9 cellular contexts compared by ENCODE assay signal in the genomic region with DNA sequence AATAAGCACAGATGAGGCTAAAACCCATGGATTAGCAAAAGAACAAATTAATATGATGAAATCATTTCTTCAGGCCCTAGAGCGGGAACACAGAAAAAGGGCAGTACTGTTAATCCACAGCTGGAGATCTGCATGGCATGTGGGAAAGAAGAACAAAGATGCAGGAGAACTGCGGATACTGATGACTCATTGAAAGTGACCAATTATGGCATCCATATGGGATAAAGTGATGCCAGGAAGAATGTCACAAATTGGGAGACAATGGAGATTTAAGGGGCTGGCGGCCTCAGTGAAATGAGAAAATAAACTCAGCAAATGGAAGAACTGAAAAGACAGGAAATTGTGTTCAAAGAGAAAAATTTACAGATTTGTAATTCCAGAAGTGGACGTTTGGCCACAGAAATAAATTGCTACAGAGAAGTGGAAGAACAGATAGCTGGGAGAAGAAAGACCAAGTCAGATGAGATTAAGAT. TPM values are rescaled to one million over a fixed set of nuclear protein-coding genes. Genes with fewer than 3 reads are reported as not detected.
A peak's percentile ranks its signal among the peaks of the same experiment; 100 is the strongest.
DNase-seq lines count a peak whose midpoint lies in the region; ATAC-seq lines count a peak whose summit lies in the region.
"Had no signal": no experiment of that assay in that cellular context is flagged by ENCODE, and none has a peak within 500 bp of the region (broad histone marks: within the 10 kb centered on the region; RNA-seq: fewer than 3 reads in every experiment).

No MANE protein-coding gene starts in this region.

- peaks cover 16% of the 10 kb centered on the region for H3K4me1 ChIP-seq in CD4-positive, CD25-positive, alpha-beta regulatory T cell (ENCODE audit: control insufficient read depth, insufficient read depth, low read length, poor library complexity, severe bottlenecking)

- no peaks in the 10 kb centered on the region for H3K27me3 ChIP-seq in CD4-positive, CD25-positive, alpha-beta regulatory T cell (ENCODE audit: control insufficient read depth, insufficient read depth, low read length)

- peak overlapping the region; percentile 30 to 48 (median 47) for H3K27ac Mint-ChIP-seq in CD4-positive, CD25-positive, alpha-beta regulatory T cell

- peaks cover 0 to 1% (median 0%) of the 10 kb centered on the region in 7 donors for H3K9me3 Mint-ChIP-seq in CD4-positive, CD25-positive, alpha-beta regulatory T cell

- peaks cover under 1% of the 10 kb centered on the region for H3K27me3 Mint-ChIP-seq in CD4-positive, CD25-positive, alpha-beta regulatory T cell

- H3K4me3 Mint-ChIP-seq in CD4-positive, CD25-positive, alpha-beta regulatory T cell, result no peak overlapping the region

- H3K27ac ChIP-seq in CD4-positive, CD25-positive, alpha-beta regulatory T cell (ENCODE audit: insufficient read depth, low read length, poor library complexity, severe bottlenecking), result no peak overlapping the region
- H3K27ac ChIP-seq in cingulate gyrus (ENCODE audit: low read depth, low read length), result peak overlapping the region; percentile 87

- peaks cover 46 to 59% (median 53%) of the 10 kb centered on the region in 4 donors for H3K4me1 Mint-ChIP-seq in CD4-positive, CD25-positive, alpha-beta regulatory T cell

- no peak overlapping the region for H3K4me3 ChIP-seq in CD4-positive, CD25-positive, alpha-beta regulatory T cell (ENCODE audit: low read depth, low read length)

- H3K9me3 ChIP-seq in CD4-positive, CD25-positive, alpha-beta regulatory T cell (ENCODE audit: control insufficient read depth in 2 of 2, low read length in 2 of 2), result no peaks in the 10 kb centered on the region

- ATAC-seq in CD4-positive, CD25-positive, alpha-beta regulatory T cell (ENCODE audit: low read depth in 2 of 2), result no peak
- no peak for ATAC-seq in HG03520 (IDR thresholded peaks at IDR 0.05; ENCODE audit: unreplicated experiment)

- H3K36me3 ChIP-seq in CD4-positive, CD25-positive, alpha-beta regulatory T cell (ENCODE audit: control insufficient read depth, insufficient read depth, low read length), result no peaks in the 10 kb centered on the region

- DNase-seq in CD4-positive, CD25-positive, alpha-beta regulatory T cell, result no peak
- DNase-seq in NCI-H146 (lab: John Stamatoyannopoulos, UW) (peak; percentile 37), midbrain (lab: John Stamatoyannopoulos, UW) (peak; percentile 55), HK-2 (ENCODE audit: unreplicated experiment) (no peak), GM19238 (ENCODE audit: insufficient read length, low spot score) (no peak), DMS79 (lab: John Stamatoyannopoulos, UW) (no peak)
- DNase-seq: effector CD8-positive, alpha-beta T cell had no signal

- H3K36me3 Mint-ChIP-seq in CD4-positive, CD25-positive, alpha-beta regulatory T cell, result peaks cover 10% of the 10 kb centered on the region

RNA-seq across cellular contexts. Expression of gene SIK3, which starts 39.4 kb away (rescaled TPM):
- 55.2 TPM for total RNA-seq in CD4-positive, CD25-positive, alpha-beta regulatory T cell
- polyA plus RNA-seq in CD4-positive, CD25-positive, alpha-beta regulatory T cell, result 1 to 10 TPM; 7.0 to 9.8 (median 9.0) TPM

Comparison
In these comparisons a context has a peak if more than half of its experiments do, and no peak if none do; other contexts are left out.
1. DNase-seq: peak in NCI-H146 (single experiment) and midbrain (single experiment); none in CD4-positive, CD25-positive, alpha-beta regulatory T cell (0 of 3), HK-2 (single experiment), GM19238 (single experiment) and DMS79 (single experiment).